In the genomic region with DNA sequence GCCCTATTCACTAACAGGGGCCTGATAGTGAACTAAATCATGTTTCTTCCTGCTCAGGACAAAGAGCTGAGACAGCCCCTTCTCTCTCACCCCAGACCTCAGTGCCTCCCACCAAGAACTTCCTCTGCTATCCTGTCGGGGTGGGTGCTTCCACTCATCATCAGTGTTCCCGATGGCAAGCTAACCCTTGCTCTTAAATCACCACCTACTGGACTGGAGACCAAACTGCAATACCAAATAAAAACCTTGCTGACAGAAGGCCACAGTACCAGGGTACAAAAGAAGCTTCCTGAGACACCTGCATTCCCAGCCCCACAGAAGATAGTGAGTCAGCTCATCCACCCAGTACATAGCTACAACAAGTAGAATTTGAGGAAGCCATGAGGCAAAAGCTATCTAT, we compare ENCODE assay signal across 1 cellular context.
TF ChIP-seq lines count a peak whose summit lies in the region.

No MANE protein-coding gene starts in this region.

TF ChIP-seq in HepG2, 621 proteins besides CTCF, POLR2A, EP300 and RAD21:
- TF ChIP-seq ZNF589 (CRISPR knock-in tag; conservative IDR thresholded peaks at IDR 0.05) (no peak), ZNF230 (CRISPR knock-in tag; IDR thresholded peaks at IDR 0.05) (peak; percentile 87; the same call in 1 of the 2 replicates), HOXA5 (CRISPR knock-in tag; IDR thresholded peaks at IDR 0.05) (no peak), TARDBP (CRISPR knock-in tag; IDR thresholded peaks at IDR 0.05) (no peak)
